In the genomic region with DNA sequence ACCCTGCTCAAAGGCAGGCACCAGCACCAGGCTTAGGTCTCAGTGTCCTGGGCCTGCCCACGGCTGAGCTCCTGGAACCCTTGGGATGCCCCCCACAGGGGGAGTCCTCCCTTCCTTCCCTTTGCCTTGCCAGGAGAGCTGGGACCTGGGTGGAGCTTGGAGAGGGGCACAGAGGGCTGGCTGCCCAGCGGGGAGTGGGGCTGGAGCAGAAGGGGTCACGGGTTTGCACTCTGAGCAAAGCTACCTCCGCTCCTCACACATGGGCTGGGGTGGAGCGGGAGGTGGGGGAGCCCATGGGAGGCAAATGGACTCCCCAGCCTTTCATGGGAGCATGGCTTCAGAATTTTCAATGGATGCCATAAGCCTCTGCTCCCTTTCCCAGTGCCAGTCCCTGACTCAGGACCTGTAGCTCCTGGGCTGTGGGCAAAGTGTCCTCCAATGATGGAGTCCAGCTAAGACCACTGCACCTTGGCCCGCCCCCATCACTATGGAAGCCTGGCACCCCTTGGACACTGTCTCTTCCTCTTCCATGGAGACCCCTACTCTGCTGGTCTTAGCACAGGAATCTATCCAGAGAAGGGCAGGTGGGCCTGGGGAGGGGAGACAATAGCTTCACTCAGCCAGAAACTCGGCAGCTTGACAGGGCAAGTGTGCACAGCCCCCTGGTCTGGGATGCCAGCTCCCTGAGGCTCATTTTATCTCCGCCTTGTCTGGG, we compare ENCODE assay signal across 27 cellular contexts. TPM values are rescaled to one million over a fixed set of nuclear protein-coding genes. Genes with fewer than 3 reads are reported as not detected.
DNase-seq lines count a peak whose midpoint lies in the region; ATAC-seq, FAIRE-seq and TF ChIP-seq lines count a peak whose summit lies in the region.
"Had no signal": no experiment of that assay in that cellular context is flagged by ENCODE, and none has a peak within 500 bp of the region (broad histone marks: within the 10 kb centered on the region; RNA-seq: fewer than 3 reads in every experiment).

No MANE protein-coding gene starts in this region.

- no peak for TF ChIP-seq RAD21 in H1 (IDR thresholded peaks at IDR 0.05 in 1 of 2, conservative IDR thresholded peaks at IDR 0.05 in 1 of 2; ENCODE audit: low read depth in 2 of 2, low read length in 2 of 2)

- no peak overlapping the region for H3K9ac ChIP-seq in H9 (ENCODE audit: extremely low read depth, insufficient read length, low read length)
- H3K9ac ChIP-seq in H1 (replicated peaks in 1 of 4; ENCODE audit: extremely low read depth in 1 of 4, low read depth in 3 of 4, low read length in 3 of 4): no peak overlapping the region
- H3K9ac ChIP-seq in muscle layer of colon (ENCODE audit: low read length): no peak overlapping the region
- H3K9ac ChIP-seq in skeletal muscle tissue (ENCODE audit: low read depth in 1 of 3, low read length in 3 of 3): peak overlapping the region in 2 of 3 donors; percentile 38 to 64
- H3K9ac ChIP-seq: BLaER1 had no signal

- no peaks in the 10 kb centered on the region for H4K20me1 ChIP-seq in H9 (ENCODE audit: control insufficient read depth, insufficient read depth, insufficient read length)
- no peaks in the 10 kb centered on the region for H4K20me1 ChIP-seq in H1 (replicated peaks in 1 of 2; ENCODE audit: control insufficient read depth in 1 of 2, insufficient read depth in 2 of 2, low read length in 2 of 2)
- H4K20me1 ChIP-seq: BLaER1 had no signal

- no peak overlapping the region for H3K27ac Mint-ChIP-seq in H9
- H3K27ac Mint-ChIP-seq: activated CD4-positive, alpha-beta T cell treated with anti-CD3 and anti-CD28 coated beads, Interleukin-2, amount 10 ng/mL, durations not matched to agents 24 days and 14 days; activated naive CD4-positive, alpha-beta T cell treated with anti-CD3 and anti-CD28 coated beads, Interleukin-2, amount 10 ng/mL, durations not matched to agents 7 days and 5 days; stimulated activated naive CD8-positive, alpha-beta T cell treated with anti-CD3 and anti-CD28 coated beads, Interleukin-15, Interleukin-2, amounts not matched to agents 100 ng/mL and 50 ng/mL, for 24 hours had no signal

- H3K56ac ChIP-seq in H9 (ENCODE audit: insufficient read length, low read depth, low read length) (no peak overlapping the region), H1 (replicated peaks; ENCODE audit: insufficient read length, low read depth, low read length) (no peak overlapping the region)

- H3K23me2 ChIP-seq in H9 (ENCODE audit: insufficient read length, low read depth, low read length, poor library complexity, severe bottlenecking) (peaks cover 8% of the 10 kb centered on the region), H1 (ENCODE audit: low read depth, low read length) (peaks cover 6% of the 10 kb centered on the region; the same call in 1 of the 2 replicates)

- no peak overlapping the region for H2BK15ac ChIP-seq in H9 (ENCODE audit: low read depth, low read length)
- no peak overlapping the region for H2BK15ac ChIP-seq in H1 (ENCODE audit: low read length)

- H4K5ac ChIP-seq in H9 (ENCODE audit: insufficient read length, low read depth, low read length) (no peak overlapping the region), H1 (ENCODE audit: insufficient read length, low read depth, low read length) (no peak overlapping the region)

- no peak overlapping the region for H2BK120ac ChIP-seq in H9 (ENCODE audit: low read depth, low read length, poor library complexity, severe bottlenecking)
- H2BK120ac ChIP-seq in H1 (replicated peaks; ENCODE audit: low read depth, low read length): no peak overlapping the region

- H3K14ac ChIP-seq in H9 (ENCODE audit: insufficient read depth, low read length) (0 out of 2 replicates have a peak overlapping the region, but pooled peaks have one; percentile 16), H1 (ENCODE audit: insufficient read length) (no peak overlapping the region)

- no peak overlapping the region for H3K27ac ChIP-seq in H9 (ENCODE audit: insufficient read length, low read depth, low read length)
- H3K27ac ChIP-seq in H1 (ENCODE audit: low read depth, low read length): no peak overlapping the region
- H3K27ac ChIP-seq in muscle layer of colon (ENCODE audit: low read depth, low read length): peak overlapping the region; percentile 14
- peak overlapping the region; percentile 54 for H3K27ac ChIP-seq in skeletal muscle tissue (ENCODE audit: low read depth, low read length)
- H3K27ac ChIP-seq: BLaER1, lower lobe of right lung had no signal

- CTCF ChIA-PET in H1 (lab: Charles Lee; ENCODE audit: partially characterized antibody): interaction anchor here (0.6 to 9.3 kb wide), 9 partner anchors 9 to 194 kb away, joined by 3 to 59 read pairs (median 6); no protein-coding TSS in a partner anchor

- H3K36me3 ChIP-seq in H1 (ENCODE audit: control insufficient read depth in 2 of 4, insufficient read depth in 4 of 4, low read length in 3 of 4) (no peaks in the 10 kb centered on the region), muscle layer of colon (ENCODE audit: insufficient read depth, low read length) (peaks cover 36% of the 10 kb centered on the region), skeletal muscle tissue (ENCODE audit: control insufficient read depth in 3 of 3, insufficient read depth in 3 of 3, low read length in 3 of 3) (peaks cover 43 to 52% (median 44%) of the 10 kb centered on the region in 3 donors)
- H3K36me3 ChIP-seq: BLaER1, lower lobe of right lung had no signal

- no peak overlapping the region for H3K23ac ChIP-seq in H9 (ENCODE audit: insufficient read length, low read depth, low read length)
- no peak overlapping the region for H3K23ac ChIP-seq in H1 (ENCODE audit: insufficient read length)

- H3K4me3 ChIP-seq in H1 (ENCODE audit: extremely low read depth in 1 of 4, insufficient read depth in 2 of 4, low read depth in 3 of 4, low read length in 4 of 4) (no peak overlapping the region), muscle layer of colon (ENCODE audit: low read depth in 1 of 2, low read length in 2 of 2) (no peak overlapping the region), skeletal muscle tissue (ENCODE audit: low read length in 3 of 3) (no peak overlapping the region)
- H3K4me3 ChIP-seq: BLaER1, lower lobe of right lung, mucosa of descending colon had no signal

- H2AFZ ChIP-seq in H9 (ENCODE audit: low read length) (no peak overlapping the region), H1 (ENCODE audit: low read length) (no peak overlapping the region)

- H3K27me3 Mint-ChIP-seq in H9 (ENCODE audit: low read depth): no peaks in the 10 kb centered on the region
- H3K27me3 Mint-ChIP-seq: activated CD4-positive, alpha-beta T cell treated with anti-CD3 and anti-CD28 coated beads, Interleukin-2, amount 10 ng/mL, durations not matched to agents 24 days and 14 days; activated naive CD4-positive, alpha-beta T cell treated with anti-CD3 and anti-CD28 coated beads, Interleukin-2, amount 10 ng/mL, durations not matched to agents 7 days and 5 days; stimulated activated naive CD8-positive, alpha-beta T cell treated with anti-CD3 and anti-CD28 coated beads, Interleukin-15, Interleukin-2, amounts not matched to agents 100 ng/mL and 50 ng/mL, for 24 hours had no signal

- no peaks in the 10 kb centered on the region for H3K79me1 ChIP-seq in H9 (ENCODE audit: insufficient read depth, low read depth, low read length, poor library complexity, severe bottlenecking)
- no peaks in the 10 kb centered on the region for H3K79me1 ChIP-seq in H1 (ENCODE audit: low read depth, low read length)

- H3K4me3 Mint-ChIP-seq in H9: no peak overlapping the region; a peak in 1 of 5 replicates
- H3K4me3 Mint-ChIP-seq: activated CD4-positive, alpha-beta T cell treated with anti-CD3 and anti-CD28 coated beads, Interleukin-2, amount 10 ng/mL, durations not matched to agents 24 days and 14 days; activated naive CD4-positive, alpha-beta T cell treated with anti-CD3 and anti-CD28 coated beads, Interleukin-2, amount 10 ng/mL, durations not matched to agents 7 days and 5 days; stimulated activated naive CD8-positive, alpha-beta T cell treated with anti-CD3 and anti-CD28 coated beads, Interleukin-15, Interleukin-2, amounts not matched to agents 100 ng/mL and 50 ng/mL, for 24 hours had no signal

- TF ChIP-seq EP300 in H1 (IDR thresholded peaks at IDR 0.05; ENCODE audit: borderline replicate concordance in 1 of 2, low read depth in 2 of 2, low read length in 2 of 2): no peak

- no peak overlapping the region for H4K8ac ChIP-seq in H9 (replicated peaks; ENCODE audit: insufficient read length, low read depth, low read length)
- H4K8ac ChIP-seq in H1 (ENCODE audit: extremely low read depth, insufficient read depth, low read length): peak overlapping the region; percentile 74; the same call in 1 of the 2 replicates

- H3K4ac ChIP-seq in H9 (ENCODE audit: low read depth, low read length) (no peak overlapping the region), H1 (replicated peaks; ENCODE audit: insufficient read length, low read depth, low read length) (no peak overlapping the region)

- no peak for FAIRE-seq in H1 (lab: Jason Lieb, UNC)
- FAIRE-seq: astrocyte, G401.6 had no signal

- H2AK5ac ChIP-seq in H9 (ENCODE audit: insufficient read length, low read length) (no peak overlapping the region), H1 (ENCODE audit: low read depth, low read length) (no peak overlapping the region)

- H3K79me2 ChIP-seq in H9 (ENCODE audit: insufficient read depth, low read length) (no peaks in the 10 kb centered on the region), H1 (ENCODE audit: control insufficient read depth in 1 of 2, insufficient read depth in 2 of 2, low read length in 2 of 2) (no peaks in the 10 kb centered on the region)

- TF ChIP-seq CTCF in H9 (conservative IDR thresholded peaks at IDR 0.05) (no peak), H1 (IDR thresholded peaks at IDR 0.05; ENCODE audit: control extremely low read depth in 1 of 3, insufficient read depth in 1 of 3, low read depth in 1 of 3, low read length in 3 of 3) (no peak)

- no peak for ATAC-seq in HG03175 (IDR thresholded peaks at IDR 0.05; ENCODE audit: unreplicated experiment)
- ATAC-seq: lower lobe of right lung, mucosa of descending colon had no signal

- DNase-seq in H9 (no peak), H1 (ENCODE audit: low read depth in 1 of 2, low spot score in 2 of 2) (no peak), KBM-7 (no peak), NOMO-1 treated with dmso at 0.1 percent for 144 hours (lab: John Stamatoyannopoulos, UW; ENCODE audit: unreplicated experiment) (no peak)
- DNase-seq: activated CD4-positive, alpha-beta T cell treated with anti-CD3 and anti-CD28 coated beads, Interleukin-2, amount 10 ng/mL, durations not matched to agents 24 days and 14 days; activated naive CD4-positive, alpha-beta T cell treated with anti-CD3 and anti-CD28 coated beads, Interleukin-2, amount 10 ng/mL, durations not matched to agents 7 days and 5 days; central memory CD4-positive, alpha-beta T cell; dermis blood vessel endothelial cell; IMR-90; lower lobe of right lung; NCI-H1694; NCI-H2171; NCI-H510A treated with DMSO at 0.1 percent for 48 hours; SIG-M5; SW 1271; T-helper 9 cell; trophoblast cell had no signal

- no peak overlapping the region for H2BK20ac ChIP-seq in H9 (ENCODE audit: low read depth, low read length, poor library complexity, severe bottlenecking)
- H2BK20ac ChIP-seq in H1 (ENCODE audit: low read length): no peak overlapping the region

- H3K27me3 ChIP-seq in H9 (ENCODE audit: insufficient read depth, low read length): no peaks in the 10 kb centered on the region
- no peaks in the 10 kb centered on the region for H3K27me3 ChIP-seq in H1 (replicated peaks in 1 of 4; ENCODE audit: control insufficient read depth in 3 of 4, extremely low read depth in 1 of 4, insufficient read depth in 3 of 4, low read length in 3 of 4)
- no peaks in the 10 kb centered on the region for H3K27me3 ChIP-seq in muscle layer of colon (ENCODE audit: control insufficient read depth in 1 of 2, insufficient read depth in 2 of 2, low read length in 2 of 2)
- no peaks in the 10 kb centered on the region for H3K27me3 ChIP-seq in skeletal muscle tissue (ENCODE audit: control insufficient read depth in 3 of 3, insufficient read depth in 3 of 3, low read length in 3 of 3)

- no peak overlapping the region for H3K4me2 ChIP-seq in H9 (ENCODE audit: insufficient read depth, insufficient read length, low read length)
- H3K4me2 ChIP-seq in H1 (ENCODE audit: insufficient read depth in 1 of 2, low read depth in 2 of 2, low read length in 2 of 2): no peak overlapping the region
- H3K4me2 ChIP-seq: BLaER1 had no signal

- H3K18ac ChIP-seq in H9 (ENCODE audit: insufficient read length, low read depth, low read length): no peak overlapping the region
- no peak overlapping the region; the same call in 1 of the 2 replicates for H3K18ac ChIP-seq in H1 (ENCODE audit: extremely low read depth, low read length)

- H3K9me3 ChIP-seq in H9 (ENCODE audit: control insufficient read depth, low read depth, low read length) (no peaks in the 10 kb centered on the region), H1 (ENCODE audit: insufficient read depth in 2 of 2, low read depth in 1 of 2, low read length in 1 of 2) (no peaks in the 10 kb centered on the region), muscle layer of colon (ENCODE audit: low read length) (no peaks in the 10 kb centered on the region), skeletal muscle tissue (ENCODE audit: control insufficient read depth in 3 of 3, low read length in 3 of 3) (no peaks in the 10 kb centered on the region)
- H3K9me3 ChIP-seq: BLaER1, lower lobe of right lung, mucosa of descending colon had no signal

- no peak overlapping the region for H3T11ph ChIP-seq in H9 (ENCODE audit: low read length)

- POLR2A ChIA-PET in H1 (lab: Charles Lee; ENCODE audit: partially characterized antibody): interaction anchor here (0.5 to 5.7 kb wide), 4 partner anchors 14 to 191 kb away, joined by 3 to 45 read pairs (median 3); a partner anchor contains a TSS

- no peak overlapping the region for H4K91ac ChIP-seq in H9 (ENCODE audit: insufficient read length, low read depth, low read length)
- H4K91ac ChIP-seq in H1 (replicated peaks; ENCODE audit: insufficient read length, low read length): no peak overlapping the region

- H3K4me1 ChIP-seq in H9 (ENCODE audit: insufficient read depth, low read length): no peaks in the 10 kb centered on the region; the same call in 1 of the 2 replicates
- H3K4me1 ChIP-seq in H1 (replicated peaks in 1 of 4; ENCODE audit: control insufficient read depth in 3 of 4, insufficient read depth in 4 of 4, low read length in 3 of 4): peaks cover 0 to 21% (median 11%) of the 10 kb centered on the region in 4 experiments; a peak in 6 of 7 replicates
- peaks cover 13% of the 10 kb centered on the region for H3K4me1 ChIP-seq in muscle layer of colon (ENCODE audit: insufficient read depth, low read length)
- peaks cover 31 to 78% (median 73%) of the 10 kb centered on the region in 3 donors for H3K4me1 ChIP-seq in skeletal muscle tissue (ENCODE audit: control insufficient read depth in 3 of 3, insufficient read depth in 3 of 3, low read length in 3 of 3)

- H3K9me3 Mint-ChIP-seq in H9: no peaks in the 10 kb centered on the region; a peak in 1 of 5 replicates
- H3K9me3 Mint-ChIP-seq: activated CD4-positive, alpha-beta T cell treated with anti-CD3 and anti-CD28 coated beads, Interleukin-2, amount 10 ng/mL, durations not matched to agents 24 days and 14 days; activated naive CD4-positive, alpha-beta T cell treated with anti-CD3 and anti-CD28 coated beads, Interleukin-2, amount 10 ng/mL, durations not matched to agents 7 days and 5 days; stimulated activated naive CD8-positive, alpha-beta T cell treated with anti-CD3 and anti-CD28 coated beads, Interleukin-15, Interleukin-2, amounts not matched to agents 100 ng/mL and 50 ng/mL, for 24 hours had no signal

- no peaks in the 10 kb centered on the region for H3K36me3 Mint-ChIP-seq in H9 (ENCODE audit: insufficient read depth in 1 of 3, low read depth in 3 of 3)

- H2BK5ac ChIP-seq in H9 (ENCODE audit: insufficient read length, low read length): no peak overlapping the region
- no peak overlapping the region; the same call in 1 of the 2 replicates for H2BK5ac ChIP-seq in H1 (ENCODE audit: low read depth, low read length)

- in situ Hi-C loops in KBM-7 (cut with MboI; ENCODE audit: low pct_unique_long_range_greater_than_20kb, low sequenced_read_pairs): loop anchor here (25.0 kb wide), 1 partner anchor 179 kb away; no protein-coding TSS in a partner anchor

- H3K4me1 Mint-ChIP-seq in H9: peaks cover 38 to 40% of the 10 kb centered on the region in 2 experiments

- WGBS in H9 (ENCODE audit: extremely low coverage, insufficient read length, low lambda C conversion rate): no CpG with 5 or more reads among the region's 8 CpGs
- WGBS in H1 (ENCODE audit: extremely low coverage in 1 of 2, insufficient coverage in 1 of 2, insufficient read length in 1 of 2, insufficient replicate concordance in 2 of 2, low coverage in 1 of 2, low lambda C conversion rate in 2 of 2, missing lambda C conversion rate in 1 of 2), 2 experiments: 93% methylated on average over 8 of the region's 8 CpGs; no CpG with 5 or more reads in 1 of the 2 experiments

- H2BK12ac ChIP-seq in H9 (ENCODE audit: insufficient read length, low read depth, low read length) (no peak overlapping the region), H1 (ENCODE audit: low read depth, low read length) (peak overlapping the region; percentile 60; the same call in 1 of the 2 replicates)

- no peak for TF ChIP-seq POLR2A in H1 (IDR thresholded peaks at IDR 0.05; ENCODE audit: control extremely low read depth in 1 of 2, low read depth in 2 of 2, low read length in 2 of 2)

RNA-seq across cellular contexts. Expression of a gene that starts 39.9 kb away (rescaled TPM):
- total RNA-seq in H9 (2021) (0.17 and 0.18 TPM in 2 replicates), skeletal muscle tissue (87.7 TPM)
- 0.40 and 0.43 TPM in 2 replicates for total RNA-seq in H1 (2021; fragmentation: NEBNext Ultra II Directional; extraction: Animal tissue kit (Norgen Biotek cat#: 25700))
- 0.17 and 0.20 TPM in 2 replicates for polyA plus RNA-seq in H1 (2011; rRNA removed)
- 0.28 TPM for polyA plus RNA-seq in H1 (2011; cell fraction: cytosol; rRNA removed)
- polyA plus RNA-seq in H1 (2011; cell fraction: nucleus; rRNA removed): 0.20 TPM
- 0.35 to 0.62 TPM (median 0.59 TPM) in 4 replicates for polyA plus RNA-seq in H1 (2012, experiment 1 of 2)
- polyA plus RNA-seq in H1 (2012, experiment 2 of 2): 0.17 TPM
- polyA plus RNA-seq in H1 (2013, experiment 1 of 2): 0.55 TPM
- 0.74 TPM for polyA plus RNA-seq in H1 (2013, experiment 2 of 2)
- 0.49 and 1.2 TPM in 2 replicates for polyA minus RNA-seq in H1 (2011; rRNA and poly(A)+ RNA removed)
- polyA minus RNA-seq in H1 (2011; cell fraction: cytosol; rRNA and poly(A)+ RNA removed): 0.29 TPM
- 1.1 TPM for polyA minus RNA-seq in H1 (2011; cell fraction: nucleus; rRNA and poly(A)+ RNA removed)
- total RNA-seq: activated CD4-positive, alpha-beta T cell treated with anti-CD3 and anti-CD28 coated beads, Interleukin-2, amount 10 ng/mL, durations not matched to agents 24 days and 14 days; dermis blood vessel endothelial cell had no signal

RNA-seq across cellular contexts. Expression of a gene that starts 48.2 kb away (rescaled TPM):
- total RNA-seq in H9 (2021): 138 and 145 TPM in 2 replicates
- total RNA-seq in H1 (2021; fragmentation: NEBNext Ultra II Directional; extraction: Animal tissue kit (Norgen Biotek cat#: 25700)): 120 and 129 TPM in 2 replicates
- 19.0 and 34.4 TPM in 2 replicates for polyA plus RNA-seq in H1 (2011; rRNA removed)
- 41.1 TPM for polyA plus RNA-seq in H1 (2011; cell fraction: cytosol; rRNA removed)
- polyA plus RNA-seq in H1 (2011; cell fraction: nucleus; rRNA removed): 13.5 TPM
- polyA plus RNA-seq in H1 (2012, experiment 1 of 2): 40.9 to 73.5 TPM (median 51.4 TPM) in 4 replicates
- polyA plus RNA-seq in H1 (2012, experiment 2 of 2): 3.5 TPM
- polyA plus RNA-seq in H1 (2013, experiment 1 of 2): 67.6 TPM
- polyA plus RNA-seq in H1 (2013, experiment 2 of 2): 82.8 TPM
- 99.8 and 152 TPM in 2 replicates for polyA minus RNA-seq in H1 (2011; rRNA and poly(A)+ RNA removed)
- 45.4 TPM for polyA minus RNA-seq in H1 (2011; cell fraction: cytosol; rRNA and poly(A)+ RNA removed)
- 52.9 TPM for polyA minus RNA-seq in H1 (2011; cell fraction: nucleus; rRNA and poly(A)+ RNA removed)
- total RNA-seq in skeletal muscle tissue: 42.3 TPM

RNA-seq across cellular contexts. Expression of a gene that starts 53.9 kb away (rescaled TPM):
- total RNA-seq in H9 (2021): not detected in 2 replicates
- total RNA-seq in H1 (2021; fragmentation: NEBNext Ultra II Directional; extraction: Animal tissue kit (Norgen Biotek cat#: 25700)): not detected in 2 replicates
- polyA plus RNA-seq in H1 (2011; rRNA removed): not detected in 2 replicates
- not detected for polyA plus RNA-seq in H1 (2011; cell fraction: cytosol; rRNA removed)
- polyA plus RNA-seq in H1 (2011; cell fraction: nucleus; rRNA removed): not detected
- polyA plus RNA-seq in H1 (2012, experiment 1 of 2): not detected in 4 replicates
- polyA plus RNA-seq in H1 (2012, experiment 2 of 2): not detected
- polyA plus RNA-seq in H1 (2013, experiment 1 of 2): not detected
- not detected for polyA plus RNA-seq in H1 (2013, experiment 2 of 2)
- not detected in 2 replicates for polyA minus RNA-seq in H1 (2011; rRNA and poly(A)+ RNA removed)
- not detected for polyA minus RNA-seq in H1 (2011; cell fraction: cytosol; rRNA and poly(A)+ RNA removed)
- polyA minus RNA-seq in H1 (2011; cell fraction: nucleus; rRNA and poly(A)+ RNA removed): not detected
- not detected for total RNA-seq in skeletal muscle tissue
- total RNA-seq: activated CD4-positive, alpha-beta T cell treated with anti-CD3 and anti-CD28 coated beads, Interleukin-2, amount 10 ng/mL, durations not matched to agents 24 days and 14 days; astrocyte; dermis blood vessel endothelial cell; IMR-90; lower lobe of right lung had no signal
- polyA plus RNA-seq: AG04450, neural cell had no signal

Comparison
In these comparisons a context has a peak if more than half of its experiments do, and no peak if none do; other contexts are left out.
1. H3K27ac ChIP-seq: peak in muscle layer of colon (single experiment) and skeletal muscle tissue (single experiment); none in H9 (single experiment) and H1 (single experiment).
2. H3K9ac ChIP-seq: peak in skeletal muscle tissue (2 of 3); none in H9 (single experiment), H1 (0 of 4) and muscle layer of colon (single experiment).
3. RNA of a gene that starts 39.9 kb away (total RNA-seq): 87.7 TPM in skeletal muscle tissue (single experiment); 0.40 to 0.43 TPM in H1 and 0.17 to 0.18 TPM in H9; every median in the first group is over 10 times any median in the second.